ENCODE assay signal across 8 cellular contexts in genomic region chr16:31071861-31072260, GRCh38. TPM values are rescaled to one million over a fixed set of nuclear protein-coding genes. Genes with fewer than 3 reads are reported as not detected.
DNase-seq lines count a peak whose midpoint lies in the region; ATAC-seq and TF ChIP-seq lines count a peak whose summit lies in the region.

No MANE protein-coding gene starts in this region.

- H3K27me3 ChIP-seq in WERI-Rb-1 (ENCODE audit: insufficient read depth, low read depth, severe bottlenecking) (no peaks in the 10 kb centered on the region), upper lobe of right lung (no peaks in the 10 kb centered on the region)

- ATAC-seq in upper lobe of right lung (no peak), HG03469 (IDR thresholded peaks at IDR 0.05; ENCODE audit: unreplicated experiment) (no peak)

- H3K9me3 ChIP-seq in WERI-Rb-1 (ENCODE audit: severe bottlenecking) (no peaks in the 10 kb centered on the region), upper lobe of right lung (no peaks in the 10 kb centered on the region)

- H3K4me1 ChIP-seq in upper lobe of right lung = peaks cover 22% of the 10 kb centered on the region

- H3K4me3 ChIP-seq in GM08714 (ENCODE audit: low read length) = peak overlapping the region; percentile 89
- H3K4me3 ChIP-seq in WERI-Rb-1 (ENCODE audit: low read depth, low read length) = peak overlapping the region; percentile 91; the same call in 1 of the 2 replicates
- H3K4me3 ChIP-seq in iPS-11a (ENCODE audit: low read depth, low read length) = peak overlapping the region; percentile 99
- no peak overlapping the region for H3K4me3 ChIP-seq in upper lobe of right lung

- H3K36me3 ChIP-seq in WERI-Rb-1 (peaks cover 18% of the 10 kb centered on the region), upper lobe of right lung (peaks cover 6% of the 10 kb centered on the region)

- DNase-seq in WERI-Rb-1 (no peak), GM19240 (ENCODE audit: insufficient read length, low spot score) (no peak), upper lobe of right lung (no peak), NAMALWA (ENCODE audit: low spot score) (no peak)

- intact Hi-C loops in upper lobe of right lung (cut with DNase I) = no loop called here

- H3K27ac ChIP-seq in 22Rv1 (peak overlapping the region; percentile 92), WERI-Rb-1 (no peak overlapping the region), upper lobe of right lung (no peak overlapping the region)

- TF ChIP-seq CTCF in 22Rv1 (IDR thresholded peaks at IDR 0.05) = no peak
- no peak for TF ChIP-seq CTCF in WERI-Rb-1 (IDR thresholded peaks at IDR 0.05; ENCODE audit: low read depth, low read length)
- TF ChIP-seq CTCF in upper lobe of right lung (IDR thresholded peaks at IDR 0.05) = no peak

RNA-seq across cellular contexts. Expression of gene ZNF668, which starts 2.2 kb away (rescaled TPM):
- 8.3 TPM for total RNA-seq in upper lobe of right lung

RNA-seq across cellular contexts. Expression of gene ZNF646, which starts 2.4 kb away (rescaled TPM):
- 20.6 TPM for total RNA-seq in upper lobe of right lung

RNA-seq across cellular contexts. Expression of gene PRSS53, which starts 16.9 kb away (rescaled TPM):
- 1.8 TPM for total RNA-seq in upper lobe of right lung

RNA-seq across cellular contexts. Expression of gene VKORC1, which starts 22.7 kb away (rescaled TPM):
- 72.7 TPM for total RNA-seq in upper lobe of right lung

RNA-seq across cellular contexts. Expression of gene BCKDK, which starts 36.3 kb away (rescaled TPM):
- 33.3 TPM for total RNA-seq in upper lobe of right lung
